Comparison of ENCODE assay signal across 14 cellular contexts in genomic region chr3:182608876-182609275, GRCh38.
"Had no signal": no experiment of that assay in that cellular context is flagged by ENCODE, and none has a peak within 500 bp of the region (broad histone marks: within the 10 kb centered on the region; RNA-seq: fewer than 3 reads in every experiment).

No MANE protein-coding gene starts in this region.

- ATAC-seq: activated T-cell treated with anti-CD3 and anti-CD28 coated beads, Interleukin-2, amount 50 U/mL, for 72 hours; natural killer cell treated with Interleukin-12 subunit alpha and Interleukin-12 subunit beta and Interleukin-15 and Interleukin-18, amount 100 ng/mL, for 72 hours had no signal

- H3K36me3 ChIP-seq: brain microvascular endothelial cell, right atrium auricular region, tibial nerve had no signal

- H3K9me3 ChIP-seq: right atrium auricular region, tibial nerve had no signal

- H3K27me3 ChIP-seq: brain microvascular endothelial cell, right atrium auricular region, tibial nerve had no signal

- H3K4me1 ChIP-seq: right atrium auricular region had no signal

- DNase-seq: activated CD4-positive, alpha-beta T cell treated with anti-CD3 and anti-CD28 coated beads, Interleukin-2, amount 10 ng/mL, durations not matched to agents 7 days and 5 days; activated CD8-positive, alpha-beta memory T cell treated with anti-CD3 and anti-CD28 coated beads, Interleukin-2, amount 50 U/mL, for 48 hours; activated T-cell treated with anti-CD3 and anti-CD28 coated beads, Interleukin-2, amount 50 U/mL, for 72 hours; anterior cingulate cortex; brain microvascular endothelial cell; effector CD8-positive, alpha-beta T cell; hippocampal formation; mesendoderm; occipital lobe; stimulated activated CD4-positive, alpha-beta T cell treated with anti-CD3 and anti-CD28 coated beads, Interleukin-4, amount 100 ng/mL, for 24 hours had no signal

- H3K27ac ChIP-seq: brain microvascular endothelial cell, right atrium auricular region, skin epidermis, tibial nerve had no signal

- H3K4me3 ChIP-seq: right atrium auricular region, skin epidermis, tibial nerve had no signal
